20 cellular contexts compared by ENCODE assay signal in genomic region chr15:33344111-33344510, GRCh38. TPM values are rescaled to one million over a fixed set of nuclear protein-coding genes. Genes with fewer than 3 reads are reported as not detected.
DNase-seq lines count a peak whose midpoint lies in the region; ATAC-seq, FAIRE-seq and TF ChIP-seq lines count a peak whose summit lies in the region.
"Had no signal": no experiment of that assay in that cellular context is flagged by ENCODE, and none has a peak within 500 bp of the region (broad histone marks: within the 10 kb centered on the region; RNA-seq: fewer than 3 reads in every experiment).

No MANE protein-coding gene starts in this region.

- H3K9me3 ChIP-seq in GM12878 (replicated peaks; ENCODE audit: control insufficient read depth, insufficient read depth, low read length) (no peaks in the 10 kb centered on the region), colonic mucosa (no peaks in the 10 kb centered on the region)
- H3K9me3 ChIP-seq: SK-N-SH had no signal

- H3K36me3 ChIP-seq in GM12878 (ENCODE audit: control insufficient read depth in 2 of 2, insufficient read depth in 2 of 2, low read length in 1 of 2) (no peaks in the 10 kb centered on the region), colonic mucosa (no peaks in the 10 kb centered on the region)
- H3K36me3 ChIP-seq: BLaER1 treated with 17β-estradiol and CSF1 and Interleukin-3, amounts not matched to agents 10 nM and 100 nM had no signal

- peak in 1 of 2 experiments; percentile 22; a peak in 1 of 4 replicates for TF ChIP-seq EP300 in GM12878 (IDR thresholded peaks at IDR 0.05; ENCODE audit: borderline replicate concordance in 1 of 2, control insufficient read depth in 1 of 2, low read depth in 2 of 2, low read length in 2 of 2)

- H3K4me2 ChIP-seq in GM12878 (ENCODE audit: control insufficient read depth, insufficient read depth), result no peak overlapping the region
- H3K4me2 ChIP-seq: SK-N-SH had no signal

- DNase-seq in GM12878 (ENCODE audit: low read depth, low spot score), result peak; percentile 30
- DNase-seq in colonic mucosa, result no peak
- DNase-seq in stimulated activated CD8-positive, alpha-beta memory T cell treated with anti-CD3 and anti-CD28 coated beads, Interleukin-4, amount 100 ng/mL, for 48 hours, result no peak
- DNase-seq: H9; NCI-H1105; NCI-H1694; NCI-H2081 treated with DMSO at 0.1 percent for 48 hours; NK-92 treated with Interleukin-12 subunit alpha and Interleukin-12 subunit beta, amount 100 ng/mL, for 24 hours; OCI-M1; SHP77; SK-N-SH had no signal

- no peak for TF ChIP-seq POLR2A in GM12878 (IDR thresholded peaks at IDR 0.05; ENCODE audit: low read depth, low read length)

- no peak overlapping the region for H3K27ac ChIP-seq in GM12878 (ENCODE audit: control insufficient read depth, insufficient read depth)
- H3K27ac ChIP-seq in colonic mucosa, result no peak overlapping the region
- H3K27ac ChIP-seq: BLaER1 treated with 17β-estradiol and CSF1 and Interleukin-3, amounts not matched to agents 10 nM and 100 nM had no signal

- H3K9ac ChIP-seq in GM12878 (ENCODE audit: control insufficient read depth, insufficient read depth, low read length) (no peak overlapping the region), colonic mucosa (ENCODE audit: low read depth in 2 of 2, low read length in 2 of 2) (no peak overlapping the region)
- H3K9ac ChIP-seq: BLaER1 treated with 17β-estradiol and CSF1 and Interleukin-3, amounts not matched to agents 10 nM and 100 nM; SK-N-SH had no signal

- TF ChIP-seq RAD21 in GM12878 (IDR thresholded peaks at IDR 0.05; ENCODE audit: insufficient read depth, low read depth, low read length), result no peak

- 43% methylated on average over 2 of the region's 2 CpGs for WGBS in GM12878 (ENCODE audit: insufficient coverage, insufficient replicate concordance, low lambda C conversion rate, missing lambda C conversion rate)

- peak; percentile 49 for FAIRE-seq in GM12878 (lab: Jason Lieb, UNC)
- FAIRE-seq: D721Med, K562 had no signal

- intact Hi-C loops in GM12878 (cut with micrococcal nuclease; ENCODE audit: unreplicated experiment), result no loop called here
- intact Hi-C loops in colonic mucosa (cut with DNase I), result no loop called here

- SMC1A ChIA-PET in GM12878 (lab: Charles Lee; ENCODE audit: uncharacterized antibody, unreplicated experiment), result interaction anchor here (1.0 to 3.3 kb wide), 6 partner anchors 16 to 52 kb away, joined by 3 to 20 read pairs (median 6); no protein-coding TSS in a partner anchor

- H3K79me2 ChIP-seq in GM12878 (ENCODE audit: control insufficient read depth, insufficient read depth, low read length), result no peaks in the 10 kb centered on the region

- H2AFZ ChIP-seq in GM12878 (ENCODE audit: control insufficient read depth, low read depth, low read length), result no peak overlapping the region

- H4K20me1 ChIP-seq in GM12878 (ENCODE audit: control insufficient read depth, insufficient read depth), result no peaks in the 10 kb centered on the region
- H4K20me1 ChIP-seq: BLaER1 treated with 17β-estradiol and CSF1 and Interleukin-3, amounts not matched to agents 10 nM and 100 nM had no signal

- no TSS peak for BruUV-seq in GM12878 (replicated peaks; lab: Mats Ljungman, UMichigan)

- RAD21 ChIA-PET in GM12878 (lab: Charles Lee; ENCODE audit: unreplicated experiment), result interaction anchor here (0.8 to 2.1 kb wide), 2 partner anchors 21 to 30 kb away, joined by 3 to 13 read pairs; no protein-coding TSS in a partner anchor

- ATAC-seq in GM18498 (IDR thresholded peaks at IDR 0.05; ENCODE audit: unreplicated experiment) (peak; percentile 44), GM19372 (IDR thresholded peaks at IDR 0.05; ENCODE audit: low read depth, unreplicated experiment) (peak; percentile 68), HG02798 (IDR thresholded peaks at IDR 0.05; ENCODE audit: poor library complexity, unreplicated experiment) (peak; percentile 52), GM12878 (peak; percentile 92), GM21717 (IDR thresholded peaks at IDR 0.05; ENCODE audit: unreplicated experiment) (no peak)
- ATAC-seq: K562 had no signal

- POLR2A ChIA-PET in GM12878 (lab: Charles Lee), result interaction anchor here (0.8 to 1.7 kb wide), 2 partner anchors 9 to 21 kb away, joined by 3 to 6 read pairs; no protein-coding TSS in a partner anchor

- CTCF ChIA-PET in GM12878 (lab: Yijun Ruan, JAX), result interaction anchor here (0.6 to 1.2 kb wide), 4 partner anchors 13 to 97 kb away, joined by 3 to 4 read pairs (median 4); no protein-coding TSS in a partner anchor

- TF ChIP-seq CTCF in GM12878 (IDR thresholded peaks at IDR 0.05 in 2 of 3, conservative IDR thresholded peaks at IDR 0.05 in 1 of 3; ENCODE audit: control insufficient read depth in 2 of 3, extremely low read depth in 1 of 3, insufficient read depth in 1 of 3, low read depth in 3 of 3, low read length in 3 of 3) (no peak), colonic mucosa (IDR thresholded peaks at IDR 0.05) (no peak)

- H3K4me3 ChIP-seq in GM12878 (no peak overlapping the region), colonic mucosa (no peak overlapping the region)
- H3K4me3 ChIP-seq: BLaER1 treated with 17β-estradiol and CSF1 and Interleukin-3, amounts not matched to agents 10 nM and 100 nM; K562 had no signal

- H3K4me1 ChIP-seq in GM12878 (ENCODE audit: control insufficient read depth, insufficient read depth, low read length) (peaks cover 5% of the 10 kb centered on the region), colonic mucosa (no peaks in the 10 kb centered on the region)

- in situ Hi-C loops in GM12878 (cut with MboI), result no loop called here

- H3K27me3 ChIP-seq in GM12878 (replicated peaks in 1 of 2; ENCODE audit: control insufficient read depth in 2 of 2, insufficient read depth in 2 of 2, low read length in 1 of 2) (no peaks in the 10 kb centered on the region), colonic mucosa (no peaks in the 10 kb centered on the region)
- H3K27me3 ChIP-seq: BLaER1 treated with 17β-estradiol and CSF1 and Interleukin-3, amounts not matched to agents 10 nM and 100 nM had no signal

TF ChIP-seq in GM12878, 131 proteins besides CTCF, POLR2A, EP300 and RAD21 (continues in another document):
- peak; percentile 60 for TF ChIP-seq IKZF1 (conservative IDR thresholded peaks at IDR 0.05)
- TF ChIP-seq KDM1A (IDR thresholded peaks at IDR 0.05; ENCODE audit: borderline replicate concordance), result no peak
- no peak for TF ChIP-seq PAX8 (IDR thresholded peaks at IDR 0.05)
- TF ChIP-seq IKZF2 (IDR thresholded peaks at IDR 0.05), result peak; percentile 63 to 66; a peak in 2 of 4 replicates
- TF ChIP-seq SREBF1 (IDR thresholded peaks at IDR 0.05; ENCODE audit: low read length), result no peak
- no peak for TF ChIP-seq SMARCA5 (IDR thresholded peaks at IDR 0.05)
- TF ChIP-seq ATF7 (IDR thresholded peaks at IDR 0.05; ENCODE audit: low read depth), result peak; percentile 74
- TF ChIP-seq NKRF (conservative IDR thresholded peaks at IDR 0.05), result no peak
- TF ChIP-seq MEF2B (IDR thresholded peaks at IDR 0.05; ENCODE audit: partially characterized antibody, poor library complexity, severe bottlenecking), result peak; percentile 78
- peak; percentile 63; the same call in 1 of the 2 replicates for TF ChIP-seq RELB (IDR thresholded peaks at IDR 0.05; ENCODE audit: low read depth)
- peak; percentile 85 for TF ChIP-seq MTA2 (IDR thresholded peaks at IDR 0.05; ENCODE audit: low read depth)

RNA-seq across cellular contexts. Expression of gene RYR3, which starts 33.3 kb away (rescaled TPM):
- total RNA-seq in GM12878 (2013; cell fraction: nucleolus; rRNA removed), result not detected in 2 replicates
- total RNA-seq in GM12878 (2014; rRNA removed) (not detected in 2 replicates), GM12878 (2014; rRNA removed; fragmentation: Illumina TruSeq; extraction: Trizol) (under 0.01 TPM in 1 of 2 replicates, not detected in the other), GM12878 (2021) (not detected in 2 replicates), colonic mucosa (1 to 10 TPM in 1 of 2 donors, under 1 TPM in 1; 0.17 to 1.1 TPM)
- polyA plus RNA-seq in GM12878 (2011; ENCODE audit: low read depth), result not detected
- polyA plus RNA-seq in GM12878 (2011; rRNA removed) (0.03 and 0.20 TPM in 2 replicates), GM12878 (2014; fragmentation: Illumina TruSeq; extraction: Trizol) (not detected in 2 replicates), GM12878 (2014; fragmentation: Nextera tagmentation; extraction: Ambion mirVana) (under 1 TPM; 0.11 to 0.16 TPM), GM12878 (2014; rRNA removed) (not detected in 2 replicates), GM12878 (2016; fragmentation: Nextera tagmentation; extraction: Ambion mirVana) (under 1 TPM in 1 of 2 experiments, not detected in 1; 0.44 TPM)
- polyA plus RNA-seq in GM12878 (2011; cell fraction: cytosol; rRNA removed), result 0.01 and 0.02 TPM in 2 replicates
- polyA plus RNA-seq in GM12878 (2011; cell fraction: nucleus; rRNA removed), result 0.16 TPM in 2 replicates
- polyA plus RNA-seq in GM12878 (2012), result 0.10 and 0.22 TPM in 2 replicates
- polyA minus RNA-seq in GM12878 (2011; rRNA and poly(A)+ RNA removed), result 0.05 and 0.15 TPM in 2 replicates
- not detected in 2 replicates for polyA minus RNA-seq in GM12878 (2011; cell fraction: cytosol; rRNA and poly(A)+ RNA removed)
- 0.12 and 0.19 TPM in 2 replicates for polyA minus RNA-seq in GM12878 (2011; cell fraction: nucleus; rRNA and poly(A)+ RNA removed)
- total RNA-seq: A673, K562, NCI-H460 had no signal
